15 cellular contexts compared by ENCODE assay signal in the genomic region with DNA sequence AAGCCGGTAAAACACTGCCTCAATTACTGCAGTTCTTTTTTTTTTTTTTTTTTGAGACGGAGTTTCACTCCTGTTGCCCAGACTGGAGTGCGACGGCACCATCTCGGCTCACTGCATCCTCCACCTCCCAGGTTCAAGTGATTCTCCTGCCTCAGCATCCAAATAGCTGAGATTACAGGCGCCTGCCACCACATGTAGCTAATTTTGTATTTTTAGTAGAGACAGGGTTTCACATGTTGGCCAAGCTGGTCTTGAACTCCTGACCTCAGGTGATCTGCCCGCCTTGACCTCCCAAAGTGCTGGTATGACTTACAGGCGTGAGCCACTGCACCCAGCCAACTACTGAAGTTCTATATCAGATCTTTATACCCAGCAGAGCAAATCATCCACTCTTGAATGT. TPM values are rescaled to one million over a fixed set of nuclear protein-coding genes. Genes with fewer than 3 reads are reported as not detected.
A peak's percentile ranks its signal among the peaks of the same experiment; 100 is the strongest.
DNase-seq lines count a peak whose midpoint lies in the region; ATAC-seq and TF ChIP-seq lines count a peak whose summit lies in the region.
"Not testable (repeated sequence)": the region's sequence is repeated elsewhere in the genome, so short reads cannot be mapped to it uniquely, and the experiment has no call there.
"Had no signal": no experiment of that assay in that cellular context is flagged by ENCODE, and none has a peak within 500 bp of the region (broad histone marks: within the 10 kb centered on the region; RNA-seq: fewer than 3 reads in every experiment).

No MANE protein-coding gene starts in this region.

- not testable (repeated sequence) for H3K4me1 ChIP-seq in lower lobe of right lung, spleen, upper lobe of right lung

- intact Hi-C loops in left ventricle myocardium superior (cut with micrococcal nuclease); lower lobe of right lung (cut with DNase I); spleen (cut with DNase I; ENCODE audit: low total_unique reads); upper lobe of right lung (cut with DNase I): not testable (repeated sequence)

- H3K9me3 ChIP-seq in lower lobe of right lung, spleen, upper lobe of right lung: not testable (repeated sequence)

- H3K4me3 ChIP-seq in lower lobe of right lung, spleen, upper lobe of right lung: not testable (repeated sequence)

- DNase-seq in RPMI8226 (peak; percentile 63), left ventricle myocardium superior (peak; percentile 7), lower lobe of right lung (peak; percentile 6), spleen (peak; percentile 32), upper lobe of right lung (peak; percentile 23)
- DNase-seq in activated effector memory CD4-positive, alpha-beta T cell treated with anti-CD3 and anti-CD28 coated beads, Interleukin-2, amount 50 U/mL, for 16 hours, result peak; percentile 10

- H3K27me3 ChIP-seq in lower lobe of right lung (ENCODE audit: low read depth) (peaks cover 24% of the 10 kb centered on the region), upper lobe of right lung (peaks cover 18% of the 10 kb centered on the region)
- not testable (repeated sequence) for H3K27me3 ChIP-seq in spleen (replicated peaks in 1 of 7)

- TF ChIP-seq CTCF in lower lobe of right lung (IDR thresholded peaks at IDR 0.05); spleen (IDR thresholded peaks at IDR 0.05 in 8 of 11, conservative IDR thresholded peaks at IDR 0.05 in 3 of 11); upper lobe of right lung (IDR thresholded peaks at IDR 0.05): not testable (repeated sequence)

- ATAC-seq in left ventricle myocardium superior, lower lobe of right lung, upper lobe of right lung: not testable (repeated sequence)

- not testable (repeated sequence) for TF ChIP-seq POLR2A in spleen (IDR thresholded peaks at IDR 0.05)

- 83 to 95% (median 89%) methylated on average over 8 of the region's 8 CpGs for WGBS in spleen, 5 donors

- not testable (repeated sequence) for H3K27ac ChIP-seq in lower lobe of right lung, spleen, upper lobe of right lung

- H3K36me3 ChIP-seq in lower lobe of right lung, spleen, upper lobe of right lung: not testable (repeated sequence)

RNA-seq across cellular contexts. Expression of a gene that starts 7.8 kb away (rescaled TPM):
- total RNA-seq in left ventricle myocardium superior (5.1 TPM), lower lobe of right lung (111 TPM), spleen (100 to 1,000 TPM; 270 to 493 (median 363) TPM), upper lobe of right lung (107 TPM)
- 100 to 1,000 TPM; 389 to 421 (median 410) TPM for polyA plus RNA-seq in spleen
- total RNA-seq: G401 had no signal

RNA-seq across cellular contexts. Expression of a gene that starts 30.5 kb away (rescaled TPM):
- total RNA-seq in left ventricle myocardium superior (6.2 TPM), lower lobe of right lung (45.4 TPM), spleen (100 to 1,000 TPM in 6 of 7 donors, 10 to 100 TPM in 1; 97.5 to 238 (median 118) TPM), upper lobe of right lung (37.9 TPM)
- polyA plus RNA-seq in spleen, result 10 to 100 TPM; 35.3 to 58.1 (median 53.6) TPM
- total RNA-seq: A673, G401, GM23338, H9 had no signal
- polyA plus RNA-seq: BJ, GM23338 had no signal

RNA-seq across cellular contexts. Expression of a gene that starts 39.6 kb away (rescaled TPM):
- total RNA-seq in left ventricle myocardium superior, result not detected
- total RNA-seq in lower lobe of right lung, result not detected
- total RNA-seq in spleen, result 1 to 10 TPM in 3 of 7 donors, under 1 TPM in 4; 0.56 to 2.0 (median 0.95) TPM
- 1 to 10 TPM; 1.2 to 2.0 (median 1.5) TPM for polyA plus RNA-seq in spleen
- not detected for total RNA-seq in upper lobe of right lung
- total RNA-seq: A172, A673, Calu3, Daoy, G401, H4 had no signal
- polyA plus RNA-seq: BJ, GM23338 had no signal

Comparison
In these comparisons a context has a peak if more than half of its experiments do, and no peak if none do; other contexts are left out.
1. DNase-seq: peak in every context shown above with its lines; median percentile 63 in RPMI8226; 32 in spleen; 23 in upper lobe of right lung; 10 in activated effector memory CD4-positive, alpha-beta T cell treated with anti-CD3 and anti-CD28 coated beads, Interleukin-2, amount 50 U/mL, for 16 hours; 7 in left ventricle myocardium superior; 6 in lower lobe of right lung.
2. RNA of a gene that starts 7.8 kb away (total RNA-seq): 270 to 493 TPM in spleen, 111 TPM in lower lobe of right lung (single experiment) and 107 TPM in upper lobe of right lung (single experiment); 5.1 TPM in left ventricle myocardium superior (single experiment); every median in the first group is over 10 times any median in the second.